ENCODE assay signal across 15 cellular contexts in genomic region chr17:57924677-57925076, GRCh38. TPM values are rescaled to one million over a fixed set of nuclear protein-coding genes. Genes with fewer than 3 reads are reported as not detected.
DNase-seq lines count a peak whose midpoint lies in the region; ATAC-seq and TF ChIP-seq lines count a peak whose summit lies in the region.
"Had no signal": no experiment of that assay in that cellular context is flagged by ENCODE, and none has a peak within 500 bp of the region (broad histone marks: within the 10 kb centered on the region; RNA-seq: fewer than 3 reads in every experiment).

No MANE protein-coding gene starts in this region.

- H3K4me1 ChIP-seq in Panc1 (ENCODE audit: control insufficient read depth, insufficient read depth, low read length) (peaks cover 65% of the 10 kb centered on the region), stomach smooth muscle (ENCODE audit: control insufficient read depth, insufficient read depth, low read length) (peaks cover 93% of the 10 kb centered on the region), osteoblast (ENCODE audit: insufficient read depth, low read length) (peaks cover 20% of the 10 kb centered on the region)

- peaks cover 45% of the 10 kb centered on the region for H3K4me1 Mint-ChIP-seq in osteocyte (ENCODE audit: unreplicated experiment)
- H3K4me1 Mint-ChIP-seq: CD4-positive, alpha-beta memory T cell had no signal

- no peaks in the 10 kb centered on the region for H3K9me3 Mint-ChIP-seq in osteocyte (ENCODE audit: unreplicated experiment)

- no TSS peak for BruUV-seq in Panc1 (replicated peaks; lab: Mats Ljungman, UMichigan)

- CTCF ChIA-PET in Panc1 (lab: Charles Lee) = no interaction called here

- H3K27ac ChIP-seq in Panc1 (ENCODE audit: low read length) (0 out of 2 replicates have a peak overlapping the region, but pooled peaks have one; percentile 25), stomach smooth muscle (ENCODE audit: low read length) (peak overlapping the region; percentile 98), osteoblast (ENCODE audit: low read depth, low read length) (no peak overlapping the region)
- H3K27ac ChIP-seq: cardiac muscle cell, testis had no signal

- H3K4me2 ChIP-seq in osteoblast (ENCODE audit: insufficient read depth, low read length) = no peak overlapping the region

- no peak for ATAC-seq in Panc1
- ATAC-seq in left ventricle myocardium superior = peak; percentile 46
- ATAC-seq: activated CD8-positive, alpha-beta T cell treated with anti-CD3 and anti-CD28 coated beads, Interleukin-2, amount 10 ng/mL, durations not matched to agents 7 days and 5 days; HepG2 had no signal

- intact Hi-C loops in Panc1 (cut with micrococcal nuclease; ENCODE audit: unreplicated experiment) (no loop called here), left ventricle myocardium superior (cut with micrococcal nuclease) (no loop called here)

- in situ Hi-C loops in Panc1 (cut with HindIII; ENCODE audit: low pct_unique_long_range_greater_than_20kb, low sequenced_read_pairs) = no loop called here

- H3K27me3 Mint-ChIP-seq in osteocyte (ENCODE audit: unreplicated experiment) = no peaks in the 10 kb centered on the region

- no peaks in the 10 kb centered on the region for H3K27me3 ChIP-seq in Panc1 (ENCODE audit: control insufficient read depth, insufficient read depth, low read length)
- no peaks in the 10 kb centered on the region for H3K27me3 ChIP-seq in stomach smooth muscle (ENCODE audit: control insufficient read depth in 1 of 2, insufficient read depth in 2 of 2, low read length in 2 of 2)
- H3K27me3 ChIP-seq in osteoblast (ENCODE audit: insufficient read depth, low read length) = no peaks in the 10 kb centered on the region
- H3K27me3 ChIP-seq: cardiac muscle cell, Peyer's patch, testis had no signal

- no peak for TF ChIP-seq CTCF in Panc1 (IDR thresholded peaks at IDR 0.05)
- no peak for TF ChIP-seq CTCF in osteocyte (IDR thresholded peaks at IDR 0.05)
- TF ChIP-seq CTCF in osteoblast (IDR thresholded peaks at IDR 0.05; ENCODE audit: extremely low read depth, low read depth, low read length) = no peak

- H3K4me3 ChIP-seq in Panc1 (ENCODE audit: low read depth in 2 of 2, low read length in 2 of 2) (no peak overlapping the region), stomach smooth muscle (ENCODE audit: low read length in 2 of 2) (peak overlapping the region in 1 of 2 donors; percentile 15), osteoblast (ENCODE audit: insufficient read depth, low read length) (no peak overlapping the region)
- H3K4me3 ChIP-seq: cardiac muscle cell, Peyer's patch, testis had no signal

- H3K9me3 ChIP-seq in Panc1 (ENCODE audit: control insufficient read depth, insufficient read depth, low read depth, low read length) = no peaks in the 10 kb centered on the region
- no peaks in the 10 kb centered on the region for H3K9me3 ChIP-seq in stomach smooth muscle (ENCODE audit: control insufficient read depth in 2 of 2, low read length in 2 of 2)
- H3K9me3 ChIP-seq in osteoblast (ENCODE audit: low read depth, low read length) = no peaks in the 10 kb centered on the region
- H3K9me3 ChIP-seq: Peyer's patch, testis had no signal

- POLR2A ChIA-PET in Panc1 (lab: Charles Lee) = interaction anchor here (0.6 kb wide), 1 partner anchor 27 kb away, joined by 7 read pairs; no protein-coding TSS in a partner anchor

- H3K36me3 Mint-ChIP-seq in osteocyte (ENCODE audit: unreplicated experiment) = no peaks in the 10 kb centered on the region
- H3K36me3 Mint-ChIP-seq: CD4-positive, alpha-beta memory T cell had no signal

- peak overlapping the region; percentile 13 to 28 for H3K9ac ChIP-seq in stomach smooth muscle (ENCODE audit: low read length in 2 of 2)

- DNase-seq in NCI-H1694 treated with DMSO at 0.1 percent for 48 hours (lab: John Stamatoyannopoulos, UW) (peak; percentile 91), Panc1 (ENCODE audit: low read depth, low spot score) (no peak), left ventricle myocardium superior (peak; percentile 59), osteocyte (ENCODE audit: extremely low spot score, unreplicated experiment) (no peak), activated gamma-delta T cell treated with Interleukin-2 at 50 U/mL for 16 hours (no peak), osteoblast (ENCODE audit: insufficient read length, low spot score, missing footprints) (no peak), midbrain (lab: John Stamatoyannopoulos, UW) (no peak)
- DNase-seq: activated CD8-positive, alpha-beta T cell treated with anti-CD3 and anti-CD28 coated beads, Interleukin-2, amount 10 ng/mL, durations not matched to agents 7 days and 5 days; activated effector memory CD4-positive, alpha-beta T cell treated with anti-CD3 and anti-CD28 coated beads, Interleukin-2, amount 50 U/mL, for 16 hours; CD4-positive, alpha-beta memory T cell; Peyer's patch; testis had no signal

- H3K79me2 ChIP-seq in osteoblast (ENCODE audit: insufficient read depth, low read length) = peaks cover 76% of the 10 kb centered on the region

- H3K36me3 ChIP-seq in Panc1 (ENCODE audit: control insufficient read depth, insufficient read depth, low read length) = no peaks in the 10 kb centered on the region
- H3K36me3 ChIP-seq in stomach smooth muscle (ENCODE audit: control insufficient read depth in 2 of 2, insufficient read depth in 2 of 2, low read length in 2 of 2) = peaks cover 0 to 2% of the 10 kb centered on the region in 2 donors
- H3K36me3 ChIP-seq in osteoblast (ENCODE audit: insufficient read depth, low read length) = peaks cover 2% of the 10 kb centered on the region
- H3K36me3 ChIP-seq: cardiac muscle cell, Peyer's patch had no signal

- H3K4me3 Mint-ChIP-seq in osteocyte (ENCODE audit: unreplicated experiment) = no peak overlapping the region
- H3K4me3 Mint-ChIP-seq: activated CD8-positive, alpha-beta T cell treated with anti-CD3 and anti-CD28 coated beads, Interleukin-2, amount 10 ng/mL, durations not matched to agents 7 days and 5 days; CD4-positive, alpha-beta memory T cell had no signal

- H4K20me1 ChIP-seq in osteoblast (ENCODE audit: insufficient read depth, low read length) = peaks cover 54% of the 10 kb centered on the region

- no peak overlapping the region for H3K27ac Mint-ChIP-seq in osteocyte (ENCODE audit: unreplicated experiment)
- H3K27ac Mint-ChIP-seq: activated CD8-positive, alpha-beta T cell treated with anti-CD3 and anti-CD28 coated beads, Interleukin-2, amount 10 ng/mL, durations not matched to agents 7 days and 5 days had no signal

- H2AFZ ChIP-seq in osteoblast (ENCODE audit: low read length) = no peak overlapping the region

RNA-seq across cellular contexts. Expression of gene CUEDC1, which starts 30.5 kb away (rescaled TPM):
- total RNA-seq in Panc1 (2021; ENCODE audit: unreplicated experiment) = 103 TPM
- 107 TPM for polyA plus RNA-seq in Panc1 (2012; ENCODE audit: insufficient read length)
- total RNA-seq in left ventricle myocardium superior = 55.0 TPM
- total RNA-seq in osteocyte = 34.7 and 38.4 TPM in 2 replicates
- 21.0 and 22.4 TPM in 2 replicates for total RNA-seq in osteoblast
- polyA plus RNA-seq: CD4-positive, alpha-beta memory T cell had no signal

Comparison
In these comparisons a context has a peak if more than half of its experiments do, and no peak if none do; other contexts are left out.
1. DNase-seq: peak in NCI-H1694 treated with DMSO at 0.1 percent for 48 hours (single experiment) and left ventricle myocardium superior (single experiment); none in Panc1 (single experiment), osteocyte (single experiment), activated gamma-delta T cell treated with Interleukin-2 at 50 U/mL for 16 hours (single experiment), osteoblast (single experiment) and midbrain (single experiment).